Comparison of ENCODE assay signal across 11 cellular contexts in genomic region chr5:109524555-109524954, GRCh38.
"Had no signal": no experiment of that assay in that cellular context is flagged by ENCODE, and none has a peak within 500 bp of the region (broad histone marks: within the 10 kb centered on the region; RNA-seq: fewer than 3 reads in every experiment).

No MANE protein-coding gene starts in this region.

- H2AFZ ChIP-seq: GM23248, GM23338 had no signal

- H3K4me2 ChIP-seq: GM23338 had no signal

- H3K36me3 ChIP-seq: HAP-1 had no signal

- ATAC-seq: GM23338, HCT116 had no signal

- H3K4me3 ChIP-seq: GM23248, GM23338, HAP-1 had no signal

- H3K9me3 ChIP-seq: HAP-1 had no signal

- H3K9ac ChIP-seq: GM23248 had no signal

- FAIRE-seq: H1, H54 had no signal

- H3K4me1 ChIP-seq: HAP-1 had no signal

- H3K27ac ChIP-seq: GM23248 had no signal

- DNase-seq: GM23248, GOT3, H7, H9, HCEC 1CT, HFFc6 had no signal
